ENCODE assay signal across 1 cellular context in genomic region chr11:69192282-69192681, GRCh38.
TF ChIP-seq lines count a peak whose summit lies in the region.

No MANE protein-coding gene starts in this region.

TF ChIP-seq in K562, 482 proteins besides CTCF, POLR2A, EP300 and RAD21 (continued from another document):
- TF ChIP-seq MAX (CRISPR knock-in tag; IDR thresholded peaks at IDR 0.05) (peak; percentile 66), CBX2 (IDR thresholded peaks at IDR 0.05; ENCODE audit: insufficient read depth, low read length, poor library complexity, severe bottlenecking) (no peak), MNT (conservative IDR thresholded peaks at IDR 0.05) (peak in 1 of 2 experiments; percentile 19; a peak in 1 of 4 replicates), THAP12 (CRISPR knock-in tag; IDR thresholded peaks at IDR 0.05) (no peak), E2F6 (IDR thresholded peaks at IDR 0.05; ENCODE audit: borderline replicate concordance in 1 of 2, extremely low read depth in 1 of 2, insufficient read depth in 1 of 2, insufficient read length in 1 of 2, low read depth in 1 of 2, low read length in 1 of 2, poor library complexity in 1 of 2, severe bottlenecking in 1 of 2) (peak in 1 of 2 experiments; percentile 44), GABPA (tag; conservative IDR thresholded peaks at IDR 0.05; ENCODE audit: low read depth) (peak; percentile 57), SMARCC2 (IDR thresholded peaks at IDR 0.05; ENCODE audit: low read depth) (no peak), ZNF589 (CRISPR knock-in tag; IDR thresholded peaks at IDR 0.05; ENCODE audit: low read depth) (no peak), ZNF584 (CRISPR knock-in tag; IDR thresholded peaks at IDR 0.05; ENCODE audit: low read depth) (0 out of 2 replicates have a peak, but pooled peaks have one; percentile 21), PTRF (tag; IDR thresholded peaks at IDR 0.05) (no peak), MEIS2 (IDR thresholded peaks at IDR 0.05; ENCODE audit: partially characterized antibody) (peak; percentile 36), MGA (IDR thresholded peaks at IDR 0.05) (peak; percentile 71), KHSRP (IDR thresholded peaks at IDR 0.05) (no peak), CHCHD3 (CRISPR knock-in tag; IDR thresholded peaks at IDR 0.05) (no peak), L3MBTL2 (IDR thresholded peaks at IDR 0.05) (peak; percentile 83), ZBTB9 (CRISPR knock-in tag; IDR thresholded peaks at IDR 0.05) (peak; percentile 70; the same call in 1 of the 2 replicates), NR2C2 (CRISPR knock-in tag; IDR thresholded peaks at IDR 0.05) (no peak), NR2C2 (tag; IDR thresholded peaks at IDR 0.05) (peak; percentile 40; the same call in 1 of the 2 replicates), USF2 (CRISPR knock-in tag; IDR thresholded peaks at IDR 0.05) (peak; percentile 41)
